Comparison of ENCODE assay signal across 19 cellular contexts in genomic region chr22:50551160-50551752, GRCh38. TPM values are rescaled to one million over a fixed set of nuclear protein-coding genes. Genes with fewer than 3 reads are reported as not detected.
A peak's percentile ranks its signal among the peaks of the same experiment; 100 is the strongest.
DNase-seq lines count a peak whose midpoint lies in the region; ATAC-seq and TF ChIP-seq lines count a peak whose summit lies in the region.
"Had no signal": no experiment of that assay in that cellular context is flagged by ENCODE, and none has a peak within 500 bp of the region (broad histone marks: within the 10 kb centered on the region; RNA-seq: fewer than 3 reads in every experiment).

No MANE protein-coding gene starts in this region.

- H3K27me3 ChIP-seq in CD8-positive, alpha-beta memory T cell (ENCODE audit: insufficient read depth, low read length, poor library complexity, severe bottlenecking) = no peaks in the 10 kb centered on the region
- peaks cover 28% of the 10 kb centered on the region for H3K27me3 ChIP-seq in colonic mucosa

- no peak for ATAC-seq in activated naive CD8-positive, alpha-beta T cell treated with anti-CD3 and anti-CD28 coated beads, Interleukin-2, amount 10 ng/mL, durations not matched to agents 7 days and 5 days (ENCODE audit: low read depth)
- no peak for ATAC-seq in activated naive CD8-positive, alpha-beta T cell treated with anti-CD3 and anti-CD28 coated beads, Interleukin-2, amount 50 U/mL, for 24 hours
- ATAC-seq in left colon = peak; percentile 43
- ATAC-seq in stimulated activated effector memory CD8-positive, alpha-beta T cell treated with anti-CD3 and anti-CD28 coated beads, Interleukin-12 subunit alpha, Interleukin-12 subunit beta, amount 100 ng/mL, for 72 hours = no peak

- DNase-seq in activated naive CD8-positive, alpha-beta T cell treated with anti-CD3 and anti-CD28 coated beads, Interleukin-2, amount 10 ng/mL, durations not matched to agents 7 days and 5 days = no peak
- DNase-seq in activated naive CD8-positive, alpha-beta T cell treated with anti-CD3 and anti-CD28 coated beads, Interleukin-2, amount 50 U/mL, for 24 hours = no peak
- peak in 1 of 5 donors; percentile 30 for DNase-seq in CD8-positive, alpha-beta memory T cell
- no peak for DNase-seq in left colon
- DNase-seq in stimulated activated effector memory CD8-positive, alpha-beta T cell treated with anti-CD3 and anti-CD28 coated beads, Interleukin-12 subunit alpha, Interleukin-12 subunit beta, amount 100 ng/mL, for 72 hours (ENCODE audit: low spot score in 2 of 2) = no peak
- DNase-seq in colonic mucosa = no peak
- no peak for DNase-seq in mesothelial cell of epicardium (ENCODE audit: low spot score in 2 of 2, unreplicated experiment in 2 of 2)
- DNase-seq: GF-D8; H7; NCI-H1048; NCI-H1436 treated with DMSO at 0.1 percent for 48 hours; NCI-H2029 treated with DMSO at 0.1 percent for 48 hours; NCI-H2171 treated with DMSO at 0.1 percent for 48 hours; NCI-H446 treated with DMSO at 0.1 percent for 48 hours; NK-92 treated with Interleukin-12 subunit alpha and Interleukin-12 subunit beta, amount 100 ng/mL, for 24 hours; SHP77 treated with DMSO at 0.1 percent for 48 hours had no signal

- H3K9ac ChIP-seq in colonic mucosa (ENCODE audit: low read depth in 2 of 2, low read length in 2 of 2) = peak overlapping the region in 1 of 2 donors; percentile 5

- POLR2A ChIA-PET in activated naive CD8-positive, alpha-beta T cell treated with anti-CD3 and anti-CD28 coated beads, Interleukin-2, amount 10 ng/mL, durations not matched to agents 7 days and 5 days (lab: Charles Lee) = interaction anchor here (0.7 to 9.8 kb wide), 7 partner anchors 12 to 70 kb away, joined by 3 to 300 read pairs (median 73); partner anchors contain the start of genes CHKB, LMF2, NCAPH2 and SCO2
- POLR2A ChIA-PET in CD8-positive, alpha-beta memory T cell (lab: Charles Lee) = interaction anchor here (1.4 to 2.0 kb wide), 2 partner anchors 12 to 26 kb away, joined by 4 to 6 read pairs; partner anchors contain the start of gene SCO2

- H3K4me3 Mint-ChIP-seq in activated naive CD8-positive, alpha-beta T cell treated with anti-CD3 and anti-CD28 coated beads, Interleukin-2, amount 10 ng/mL, durations not matched to agents 7 days and 5 days = peak overlapping the region; percentile 29
- H3K4me3 Mint-ChIP-seq in activated naive CD8-positive, alpha-beta T cell treated with anti-CD3 and anti-CD28 coated beads, Interleukin-2, amount 50 U/mL, for 24 hours = no peak overlapping the region
- peak overlapping the region in 5 of 7 donors; percentile 32 to 81 (median 60) for H3K4me3 Mint-ChIP-seq in CD8-positive, alpha-beta memory T cell
- H3K4me3 Mint-ChIP-seq in stimulated activated effector memory CD8-positive, alpha-beta T cell treated with anti-CD3 and anti-CD28 coated beads, Interleukin-12 subunit alpha, Interleukin-12 subunit beta, amount 100 ng/mL, for 72 hours = peak overlapping the region; percentile 72
- H3K4me3 Mint-ChIP-seq in mesothelial cell of epicardium = no peak overlapping the region

- H3K9me3 Mint-ChIP-seq in activated naive CD8-positive, alpha-beta T cell treated with anti-CD3 and anti-CD28 coated beads, Interleukin-2, amount 10 ng/mL, durations not matched to agents 7 days and 5 days = no peaks in the 10 kb centered on the region
- no peaks in the 10 kb centered on the region for H3K9me3 Mint-ChIP-seq in activated naive CD8-positive, alpha-beta T cell treated with anti-CD3 and anti-CD28 coated beads, Interleukin-2, amount 50 U/mL, for 24 hours
- H3K9me3 Mint-ChIP-seq in CD8-positive, alpha-beta memory T cell = no peaks in the 10 kb centered on the region
- H3K9me3 Mint-ChIP-seq in stimulated activated effector memory CD8-positive, alpha-beta T cell treated with anti-CD3 and anti-CD28 coated beads, Interleukin-12 subunit alpha, Interleukin-12 subunit beta, amount 100 ng/mL, for 72 hours = no peaks in the 10 kb centered on the region
- H3K9me3 Mint-ChIP-seq in mesothelial cell of epicardium = no peaks in the 10 kb centered on the region

- no peak overlapping the region for H3K27ac Mint-ChIP-seq in activated naive CD8-positive, alpha-beta T cell treated with anti-CD3 and anti-CD28 coated beads, Interleukin-2, amount 10 ng/mL, durations not matched to agents 7 days and 5 days
- no peak overlapping the region for H3K27ac Mint-ChIP-seq in activated naive CD8-positive, alpha-beta T cell treated with anti-CD3 and anti-CD28 coated beads, Interleukin-2, amount 50 U/mL, for 24 hours
- H3K27ac Mint-ChIP-seq in CD8-positive, alpha-beta memory T cell = peak overlapping the region in 3 of 8 donors; percentile 65 to 81 (median 68)
- no peak overlapping the region for H3K27ac Mint-ChIP-seq in stimulated activated effector memory CD8-positive, alpha-beta T cell treated with anti-CD3 and anti-CD28 coated beads, Interleukin-12 subunit alpha, Interleukin-12 subunit beta, amount 100 ng/mL, for 72 hours
- H3K27ac Mint-ChIP-seq in mesothelial cell of epicardium = no peak overlapping the region

- TF ChIP-seq CTCF in colonic mucosa (IDR thresholded peaks at IDR 0.05) (no peak), mesothelial cell of epicardium (IDR thresholded peaks at IDR 0.05; ENCODE audit: unreplicated experiment) (no peak)

- H3K4me1 Mint-ChIP-seq in activated naive CD8-positive, alpha-beta T cell treated with anti-CD3 and anti-CD28 coated beads, Interleukin-2, amount 10 ng/mL, durations not matched to agents 7 days and 5 days = peaks cover 15% of the 10 kb centered on the region
- H3K4me1 Mint-ChIP-seq in activated naive CD8-positive, alpha-beta T cell treated with anti-CD3 and anti-CD28 coated beads, Interleukin-2, amount 50 U/mL, for 24 hours = peaks cover 18% of the 10 kb centered on the region
- H3K4me1 Mint-ChIP-seq in CD8-positive, alpha-beta memory T cell = peaks cover 15 to 34% (median 18%) of the 10 kb centered on the region in 3 donors
- H3K4me1 Mint-ChIP-seq in stimulated activated effector memory CD8-positive, alpha-beta T cell treated with anti-CD3 and anti-CD28 coated beads, Interleukin-12 subunit alpha, Interleukin-12 subunit beta, amount 100 ng/mL, for 72 hours = peaks cover 14% of the 10 kb centered on the region
- H3K4me1 Mint-ChIP-seq in mesothelial cell of epicardium = peaks cover 2% of the 10 kb centered on the region

- H3K36me3 ChIP-seq in CD8-positive, alpha-beta memory T cell (ENCODE audit: insufficient read depth, low read length) = no peaks in the 10 kb centered on the region
- H3K36me3 ChIP-seq in colonic mucosa = no peaks in the 10 kb centered on the region

- peaks cover 29% of the 10 kb centered on the region for H3K4me1 ChIP-seq in CD8-positive, alpha-beta memory T cell (ENCODE audit: insufficient read depth, low read length)
- H3K4me1 ChIP-seq in colonic mucosa = no peaks in the 10 kb centered on the region

- H3K4me3 ChIP-seq in CD8-positive, alpha-beta memory T cell (ENCODE audit: low read length) = no peak overlapping the region
- no peak overlapping the region for H3K4me3 ChIP-seq in colonic mucosa

- H3K27me3 Mint-ChIP-seq in activated naive CD8-positive, alpha-beta T cell treated with anti-CD3 and anti-CD28 coated beads, Interleukin-2, amount 10 ng/mL, durations not matched to agents 7 days and 5 days = peaks cover 5% of the 10 kb centered on the region
- no peaks in the 10 kb centered on the region for H3K27me3 Mint-ChIP-seq in activated naive CD8-positive, alpha-beta T cell treated with anti-CD3 and anti-CD28 coated beads, Interleukin-2, amount 50 U/mL, for 24 hours
- H3K27me3 Mint-ChIP-seq in CD8-positive, alpha-beta memory T cell = no peaks in the 10 kb centered on the region
- H3K27me3 Mint-ChIP-seq in mesothelial cell of epicardium (ENCODE audit: low read depth) = peaks cover 3% of the 10 kb centered on the region

- H3K9me3 ChIP-seq in CD8-positive, alpha-beta memory T cell (ENCODE audit: low read length) = no peaks in the 10 kb centered on the region
- no peaks in the 10 kb centered on the region for H3K9me3 ChIP-seq in colonic mucosa

- intact Hi-C loops in left colon (cut with DNase I, micrococcal nuclease) (no loop called here), colonic mucosa (cut with DNase I) (no loop called here)

- H3K36me3 Mint-ChIP-seq in activated naive CD8-positive, alpha-beta T cell treated with anti-CD3 and anti-CD28 coated beads, Interleukin-2, amount 10 ng/mL, durations not matched to agents 7 days and 5 days = peaks cover 10% of the 10 kb centered on the region
- no peaks in the 10 kb centered on the region for H3K36me3 Mint-ChIP-seq in activated naive CD8-positive, alpha-beta T cell treated with anti-CD3 and anti-CD28 coated beads, Interleukin-2, amount 50 U/mL, for 24 hours (ENCODE audit: low read depth)
- H3K36me3 Mint-ChIP-seq in CD8-positive, alpha-beta memory T cell = peaks cover 0 to 2% (median 0%) of the 10 kb centered on the region in 3 donors
- H3K36me3 Mint-ChIP-seq in stimulated activated effector memory CD8-positive, alpha-beta T cell treated with anti-CD3 and anti-CD28 coated beads, Interleukin-12 subunit alpha, Interleukin-12 subunit beta, amount 100 ng/mL, for 72 hours = no peaks in the 10 kb centered on the region
- H3K36me3 Mint-ChIP-seq in mesothelial cell of epicardium = no peaks in the 10 kb centered on the region

- H3K27ac ChIP-seq in CD8-positive, alpha-beta memory T cell (ENCODE audit: low read depth, low read length) = no peak overlapping the region
- H3K27ac ChIP-seq in colonic mucosa = no peak overlapping the region

- CTCF ChIA-PET in CD8-positive, alpha-beta memory T cell (lab: Charles Lee) = interaction anchor here (1.5 to 4.6 kb wide), 4 partner anchors 12 to 69 kb away, joined by 7 to 47 read pairs (median 20); partner anchors contain the start of genes SCO2 and SYCE3

RNA-seq across cellular contexts. Expression of gene KLHDC7B, which starts 5.6 kb away (rescaled TPM):
- 10 to 100 TPM; 18.8 to 21.9 TPM for total RNA-seq in activated naive CD8-positive, alpha-beta T cell treated with anti-CD3 and anti-CD28 coated beads, Interleukin-2, amount 10 ng/mL, durations not matched to agents 7 days and 5 days
- total RNA-seq in CD8-positive, alpha-beta memory T cell = 1 to 10 TPM; 5.1 to 6.2 TPM
- 8.1 TPM for polyA plus RNA-seq in CD8-positive, alpha-beta memory T cell
- under 1 TPM in 1 of 2 donors, not detected in 1; 0.17 TPM for total RNA-seq in left colon
- total RNA-seq in colonic mucosa = under 1 TPM; 0.07 to 0.16 TPM
- 0.07 to 0.11 TPM (median 0.09 TPM) in 3 replicates for total RNA-seq in mesothelial cell of epicardium
- total RNA-seq: H7, RPMI7951 had no signal

RNA-seq across cellular contexts. Expression of gene SYCE3, which starts 11.5 kb away (rescaled TPM):
- total RNA-seq in activated naive CD8-positive, alpha-beta T cell treated with anti-CD3 and anti-CD28 coated beads, Interleukin-2, amount 10 ng/mL, durations not matched to agents 7 days and 5 days = 1 to 10 TPM in 1 of 2 experiments, under 1 TPM in 1; 0.79 to 1.1 TPM
- not detected for total RNA-seq in CD8-positive, alpha-beta memory T cell
- polyA plus RNA-seq in CD8-positive, alpha-beta memory T cell = not detected
- total RNA-seq in left colon = under 1 TPM in 1 of 2 donors, not detected in 1; 0.67 TPM
- not detected for total RNA-seq in colonic mucosa
- 0.59 to 0.76 TPM in 2 of 3 replicates, not detected in the other for total RNA-seq in mesothelial cell of epicardium
- total RNA-seq: A673, H7, OCI-LY7, RPMI7951 had no signal

RNA-seq across cellular contexts. Expression of gene TYMP, which starts 21.4 kb away (rescaled TPM):
- 10 to 100 TPM; 86.3 to 94.5 TPM for total RNA-seq in activated naive CD8-positive, alpha-beta T cell treated with anti-CD3 and anti-CD28 coated beads, Interleukin-2, amount 10 ng/mL, durations not matched to agents 7 days and 5 days
- 10 to 100 TPM; 86.1 to 93.6 TPM for total RNA-seq in CD8-positive, alpha-beta memory T cell
- polyA plus RNA-seq in CD8-positive, alpha-beta memory T cell = 17.5 TPM
- 10 to 100 TPM; 32.0 to 33.0 TPM for total RNA-seq in left colon
- total RNA-seq in colonic mucosa = 10 to 100 TPM; 22.6 to 28.0 TPM
- total RNA-seq in mesothelial cell of epicardium = 9.3 to 10.3 TPM (median 9.9 TPM) in 3 replicates

RNA-seq across cellular contexts. Expression of gene SCO2, which starts 25.9 kb away (rescaled TPM):
- 10 to 100 TPM in 1 of 2 experiments, 1 to 10 TPM in 1; 8.1 to 12.8 TPM for total RNA-seq in activated naive CD8-positive, alpha-beta T cell treated with anti-CD3 and anti-CD28 coated beads, Interleukin-2, amount 10 ng/mL, durations not matched to agents 7 days and 5 days
- total RNA-seq in CD8-positive, alpha-beta memory T cell = 1 to 10 TPM; 2.4 to 3.5 TPM
- polyA plus RNA-seq in CD8-positive, alpha-beta memory T cell = 6.5 TPM
- total RNA-seq in left colon = 1 to 10 TPM; 5.5 to 5.7 TPM
- 1 to 10 TPM; 1.8 to 5.8 TPM for total RNA-seq in colonic mucosa
- total RNA-seq in mesothelial cell of epicardium = 0.65 to 5.0 TPM (median 2.4 TPM) in 3 replicates

RNA-seq across cellular contexts. Expression of gene CPT1B, which starts 27.0 kb away (rescaled TPM):
- 10 to 100 TPM; 85.2 to 95.4 TPM for total RNA-seq in activated naive CD8-positive, alpha-beta T cell treated with anti-CD3 and anti-CD28 coated beads, Interleukin-2, amount 10 ng/mL, durations not matched to agents 7 days and 5 days
- 10 to 100 TPM; 43.6 to 45.0 TPM for total RNA-seq in CD8-positive, alpha-beta memory T cell
- polyA plus RNA-seq in CD8-positive, alpha-beta memory T cell = 0.40 TPM
- 10 to 100 TPM; 22.6 to 26.6 TPM for total RNA-seq in left colon
- 10 to 100 TPM; 20.1 to 21.7 TPM for total RNA-seq in colonic mucosa
- 109 to 112 TPM (median 111 TPM) in 3 replicates for total RNA-seq in mesothelial cell of epicardium

Comparison
In these comparisons a context has a peak if more than half of its experiments do, and no peak if none do; other contexts are left out.
1. H3K4me3 Mint-ChIP-seq: peak in activated naive CD8-positive, alpha-beta T cell treated with anti-CD3 and anti-CD28 coated beads, Interleukin-2, amount 10 ng/mL, durations not matched to agents 7 days and 5 days (single experiment), CD8-positive, alpha-beta memory T cell (5 of 7) and stimulated activated effector memory CD8-positive, alpha-beta T cell treated with anti-CD3 and anti-CD28 coated beads, Interleukin-12 subunit alpha, Interleukin-12 subunit beta, amount 100 ng/mL, for 72 hours (single experiment); none in activated naive CD8-positive, alpha-beta T cell treated with anti-CD3 and anti-CD28 coated beads, Interleukin-2, amount 50 U/mL, for 24 hours (single experiment) and mesothelial cell of epicardium (single experiment).